27 cellular contexts compared by ENCODE assay signal in the genomic region with DNA sequence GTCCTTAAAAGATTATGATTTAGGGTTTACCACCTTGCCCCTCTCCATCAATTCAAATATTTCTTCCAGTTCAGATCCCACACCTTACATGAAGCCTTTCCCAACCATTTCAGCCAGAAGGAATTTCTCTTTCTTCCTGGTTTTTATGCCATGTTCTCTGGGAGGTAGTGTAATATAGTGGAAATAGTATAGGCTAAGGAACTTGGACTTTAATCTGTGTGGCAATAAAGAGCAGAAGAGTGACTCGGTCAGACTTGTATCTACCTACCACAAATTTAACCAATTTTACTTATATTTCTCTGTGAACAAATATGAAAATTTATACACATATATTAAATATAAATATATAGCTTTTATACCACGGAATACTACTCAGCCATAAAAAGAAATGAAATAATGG.
"Had no signal": no experiment of that assay in that cellular context is flagged by ENCODE, and none has a peak within 500 bp of the region (broad histone marks: within the 10 kb centered on the region; RNA-seq: fewer than 3 reads in every experiment).

No MANE protein-coding gene starts in this region.

- DNase-seq: naive thymus-derived CD4-positive, alpha-beta T cell; natural killer cell; occipital lobe; ovary; posterior cingulate gyrus; psoas muscle; right cardiac atrium; stimulated activated CD4-positive, alpha-beta T cell treated with anti-CD3 and anti-CD28 coated beads, Interleukin-15, amount 100 ng/mL, for 24 hours; stimulated activated CD4-positive, alpha-beta T cell treated with anti-CD3 and anti-CD28 coated beads, Interleukin-4, amount 100 ng/mL, for 1 hour; stimulated activated CD4-positive, alpha-beta T cell treated with anti-CD3 and anti-CD28 coated beads, Interleukin-4, amount 100 ng/mL, for 4 hours; stimulated activated CD8-positive, alpha-beta memory T cell treated with anti-CD3 and anti-CD28 coated beads, Interleukin-4, amount 100 ng/mL, for 48 hours; stimulated activated naive CD4-positive, alpha-beta T cell; stimulated activated naive CD8-positive, alpha-beta T cell treated with anti-CD3 and anti-CD28 coated beads, Interleukin-15, amount 100 ng/mL, for 72 hours; stimulated activated naive CD8-positive, alpha-beta T cell treated with anti-CD3 and anti-CD28 coated beads, Interleukin-15, Interleukin-2, amounts not matched to agents 100 U/mL and 50 U/mL, for 24 hours; substantia nigra; testis; tibial artery; trophoblast cell; upper lobe of left lung had no signal

- H3K9me3 ChIP-seq: ovary, psoas muscle, suprapubic skin, testis, tibial artery, upper lobe of left lung, vagina had no signal

- H3K4me1 ChIP-seq: neural progenitor cell, parathyroid adenoma, psoas muscle, suprapubic skin, testis, tibial artery, upper lobe of left lung, vagina had no signal

- H3K4me2 ChIP-seq: neural progenitor cell had no signal

- H3K36me3 ChIP-seq: neural progenitor cell, ovary, suprapubic skin, tibial artery, upper lobe of left lung, vagina had no signal

- H3K79me2 ChIP-seq: parathyroid adenoma had no signal

- FAIRE-seq: urothelium cell line had no signal

- H2AFZ ChIP-seq: neural progenitor cell, parathyroid adenoma had no signal

- H3K27me3 ChIP-seq: neural progenitor cell, ovary, suprapubic skin, testis, tibial artery, upper lobe of left lung, vagina had no signal

- H3K27ac ChIP-seq: neural progenitor cell, ovary, parathyroid adenoma, psoas muscle, skin epidermis, suprapubic skin, testis, tibial artery, upper lobe of left lung, vagina had no signal

- H3K4me3 ChIP-seq: neural progenitor cell, ovary, psoas muscle, skin epidermis, suprapubic skin, testis, tibial artery, upper lobe of left lung, vagina had no signal

- ATAC-seq: naive thymus-derived CD4-positive, alpha-beta T cell; natural killer cell; psoas muscle; right cardiac atrium; sciatic nerve; stimulated activated memory B cell treated with anti-CD40 and anti-IgM and Interleukin-4, amounts not matched to agents 10 μg/mL and 1 μg/mL and 100 μg/mL, for 72 hours had no signal

- H3K9ac ChIP-seq: neural progenitor cell, parathyroid adenoma had no signal
